Comparison of ENCODE assay signal across 16 cellular contexts in the genomic region with DNA sequence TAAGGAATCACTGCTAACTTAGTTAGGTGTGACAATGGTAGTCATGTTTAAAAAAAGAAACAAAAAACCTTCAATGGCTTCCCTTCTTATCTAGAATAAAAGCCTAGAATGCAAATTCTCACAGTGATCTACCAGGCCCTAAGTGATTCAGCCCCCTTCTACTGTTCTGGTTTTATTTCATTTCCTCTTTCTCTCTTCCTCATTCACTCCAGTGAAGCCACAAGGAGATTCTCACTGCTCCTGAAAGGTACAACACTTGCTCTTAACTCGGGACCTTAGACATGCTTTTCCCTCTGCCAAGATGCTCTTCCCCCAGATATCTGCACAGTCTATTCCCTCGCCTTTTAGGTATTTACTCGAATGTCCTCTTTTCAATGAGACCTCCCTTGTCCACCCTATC. TPM values are rescaled to one million over a fixed set of nuclear protein-coding genes. Genes with fewer than 3 reads are reported as not detected.
DNase-seq lines count a peak whose midpoint lies in the region; ATAC-seq and TF ChIP-seq lines count a peak whose summit lies in the region.
"Had no signal": no experiment of that assay in that cellular context is flagged by ENCODE, and none has a peak within 500 bp of the region (broad histone marks: within the 10 kb centered on the region; RNA-seq: fewer than 3 reads in every experiment).

No MANE protein-coding gene starts in this region.

- no peaks in the 10 kb centered on the region for H3K9me2 ChIP-seq in OCI-LY7 (ENCODE audit: insufficient read depth, low read length)

- DNase-seq in CD8-positive, alpha-beta memory T cell, result no peak
- DNase-seq in OCI-LY7 (ENCODE audit: low spot score) (peak; percentile 79), germinal center (ENCODE audit: low spot score) (peak; percentile 74), mucosa of descending colon (no peak), right cardiac atrium (no peak), occipital lobe (lab: John Stamatoyannopoulos, UW) (no peak)
- DNase-seq: activated CD4-positive, alpha-beta T cell treated with anti-CD3 and anti-CD28 coated beads, Interleukin-2, amount 50 U/mL, for 48 hours; COR-L47; NCI-H1694; Peyer's patch had no signal

- H3K36me3 Mint-ChIP-seq in CD8-positive, alpha-beta memory T cell, result peaks cover 0 to 54% (median 6%) of the 10 kb centered on the region in 3 donors

- H3K4me1 ChIP-seq in CD8-positive, alpha-beta memory T cell (ENCODE audit: insufficient read depth, low read length), result peaks cover 27% of the 10 kb centered on the region
- H3K4me1 ChIP-seq in OCI-LY7 (ENCODE audit: insufficient read depth, low read length, poor library complexity, severe bottlenecking) (peaks cover 34% of the 10 kb centered on the region), mucosa of descending colon (ENCODE audit: low read depth) (peaks cover 19% of the 10 kb centered on the region), right cardiac atrium (ENCODE audit: control insufficient read depth, insufficient read depth, low read length) (no peaks in the 10 kb centered on the region)
- H3K4me1 ChIP-seq: breast epithelium had no signal

- peak overlapping the region in 5 of 8 donors; percentile 29 to 94 (median 57) for H3K27ac Mint-ChIP-seq in CD8-positive, alpha-beta memory T cell
- H3K27ac Mint-ChIP-seq: nephron had no signal

- peaks cover 48 to 65% (median 56%) of the 10 kb centered on the region in 3 donors for H3K4me1 Mint-ChIP-seq in CD8-positive, alpha-beta memory T cell

- no peaks in the 10 kb centered on the region for H3K9me3 ChIP-seq in CD8-positive, alpha-beta memory T cell (ENCODE audit: low read length)
- H3K9me3 ChIP-seq in OCI-LY7 (ENCODE audit: low read length), result no peaks in the 10 kb centered on the region
- H3K9me3 ChIP-seq in mucosa of descending colon, result no peaks in the 10 kb centered on the region
- H3K9me3 ChIP-seq in right cardiac atrium (ENCODE audit: control insufficient read depth, low read length), result no peaks in the 10 kb centered on the region
- H3K9me3 ChIP-seq: breast epithelium, Peyer's patch, suprapubic skin had no signal

- H3K27me3 ChIP-seq in CD8-positive, alpha-beta memory T cell (ENCODE audit: insufficient read depth, low read length, poor library complexity, severe bottlenecking), result no peaks in the 10 kb centered on the region
- H3K27me3 ChIP-seq in right cardiac atrium (ENCODE audit: control insufficient read depth, insufficient read depth), result no peaks in the 10 kb centered on the region
- H3K27me3 ChIP-seq: breast epithelium, Peyer's patch, suprapubic skin had no signal

- intact Hi-C loops in OCI-LY7 (cut with micrococcal nuclease; ENCODE audit: unreplicated experiment) (no loop called here), mucosa of descending colon (cut with DNase I, micrococcal nuclease) (no loop called here), right cardiac atrium (cut with DNase I) (no loop called here)

- peaks cover 7% of the 10 kb centered on the region for H3K36me3 ChIP-seq in CD8-positive, alpha-beta memory T cell (ENCODE audit: insufficient read depth, low read length)
- H3K36me3 ChIP-seq in OCI-LY7 (ENCODE audit: insufficient read depth, low read length) (peaks cover 15% of the 10 kb centered on the region), mucosa of descending colon (ENCODE audit: low read depth) (peaks cover 4% of the 10 kb centered on the region)
- H3K36me3 ChIP-seq: breast epithelium had no signal

- peak; percentile 32 for ATAC-seq in GM18861 (IDR thresholded peaks at IDR 0.05; ENCODE audit: unreplicated experiment)
- no peak for ATAC-seq in mucosa of descending colon
- no peak for ATAC-seq in right cardiac atrium
- ATAC-seq in GM19452 (IDR thresholded peaks at IDR 0.05; ENCODE audit: unreplicated experiment), result no peak
- ATAC-seq: esophagus mucosa had no signal

- no peak overlapping the region for H3K27ac ChIP-seq in CD8-positive, alpha-beta memory T cell (ENCODE audit: low read depth, low read length)
- H3K27ac ChIP-seq in OCI-LY7 (ENCODE audit: low read depth, low read length, poor library complexity, severe bottlenecking), result peak overlapping the region; percentile 32
- H3K27ac ChIP-seq in right cardiac atrium (ENCODE audit: low read length), result no peak overlapping the region
- H3K27ac ChIP-seq: breast epithelium, Peyer's patch, suprapubic skin had no signal

- no peak for TF ChIP-seq CTCF in OCI-LY7 (conservative IDR thresholded peaks at IDR 0.05; ENCODE audit: low read length)
- no peak for TF ChIP-seq CTCF in mucosa of descending colon (IDR thresholded peaks at IDR 0.05)

- WGBS in right cardiac atrium, result 77% methylated on average over 3 of the region's 3 CpGs

- no TSS peak for BruUV-seq in OCI-LY7 (replicated peaks; lab: Mats Ljungman, UMichigan)

- no peaks in the 10 kb centered on the region for H3K9me3 Mint-ChIP-seq in CD8-positive, alpha-beta memory T cell
- H3K9me3 Mint-ChIP-seq: nephron had no signal

- H4K20me1 ChIP-seq in OCI-LY7 (ENCODE audit: insufficient read depth, low read length), result peaks cover 5% of the 10 kb centered on the region

- H3K4me3 Mint-ChIP-seq in CD8-positive, alpha-beta memory T cell, result peak overlapping the region in 5 of 7 donors; percentile 13 to 73 (median 29)

- POLR2A ChIA-PET in CD8-positive, alpha-beta memory T cell (lab: Charles Lee), result no interaction called here
- POLR2A ChIA-PET in OCI-LY7 (lab: Charles Lee), result interaction anchor here (1.6 kb wide), 1 partner anchor 9 kb away, joined by 13 read pairs; a partner anchor contains a TSS

- CTCF ChIA-PET in CD8-positive, alpha-beta memory T cell (lab: Charles Lee), result no interaction called here
- CTCF ChIA-PET in OCI-LY7 (lab: Charles Lee; ENCODE audit: unreplicated experiment), result no interaction called here

- no peaks in the 10 kb centered on the region for H3K27me3 Mint-ChIP-seq in CD8-positive, alpha-beta memory T cell

- peak overlapping the region; percentile 82 for H3K4me2 ChIP-seq in OCI-LY7 (ENCODE audit: low read length)

- no peak overlapping the region for H2AFZ ChIP-seq in OCI-LY7 (ENCODE audit: low read length)

- H3K79me2 ChIP-seq in OCI-LY7 (ENCODE audit: insufficient read depth, low read depth, low read length), result peaks cover 5% of the 10 kb centered on the region; the same call in 1 of the 2 replicates

- H3K4me3 ChIP-seq in CD8-positive, alpha-beta memory T cell (ENCODE audit: low read length), result no peak overlapping the region
- peak overlapping the region; percentile 51 for H3K4me3 ChIP-seq in OCI-LY7 (ENCODE audit: low read depth, low read length, poor library complexity, severe bottlenecking)
- H3K4me3 ChIP-seq in mucosa of descending colon, result no peak overlapping the region
- no peak overlapping the region for H3K4me3 ChIP-seq in right cardiac atrium (ENCODE audit: low read length)
- H3K4me3 ChIP-seq: breast epithelium, Peyer's patch, suprapubic skin had no signal

RNA-seq across cellular contexts. Expression of a gene that starts 3.7 kb away (rescaled TPM):
- 10 to 100 TPM; 48.7 to 50.0 TPM for total RNA-seq in CD8-positive, alpha-beta memory T cell
- 61.0 TPM for polyA plus RNA-seq in CD8-positive, alpha-beta memory T cell
- 13.9 and 23.7 TPM in 2 replicates for total RNA-seq in OCI-LY7 (2014; rRNA removed; shearing (Covaris generic))
- total RNA-seq in OCI-LY7 (2022) (34.0 and 34.5 TPM in 2 replicates), mucosa of descending colon (100 to 1,000 TPM in 1 of 3 donors, 10 to 100 TPM in 2; 52.2 to 100 (median 88.5) TPM), right cardiac atrium (10 to 100 TPM; 36.4 to 41.8 (median 40.7) TPM), occipital lobe (12.8 TPM)
- polyA plus RNA-seq in right cardiac atrium, result 16.6 TPM

RNA-seq across cellular contexts. Expression of a gene that starts 9.1 kb away (rescaled TPM):
- total RNA-seq in CD8-positive, alpha-beta memory T cell, result 10 to 100 TPM; 12.8 to 13.6 TPM
- polyA plus RNA-seq in CD8-positive, alpha-beta memory T cell, result 58.2 TPM
- 62.4 and 70.7 TPM in 2 replicates for total RNA-seq in OCI-LY7 (2014; rRNA removed; shearing (Covaris generic))
- total RNA-seq in OCI-LY7 (2022), result 25.7 and 46.2 TPM in 2 replicates
- total RNA-seq in mucosa of descending colon, result 10 to 100 TPM; 15.3 to 25.4 (median 19.7) TPM
- 100 to 1,000 TPM; 191 to 390 (median 276) TPM for total RNA-seq in right cardiac atrium
- 283 TPM for polyA plus RNA-seq in right cardiac atrium
- total RNA-seq in occipital lobe, result 78.1 TPM

RNA-seq across cellular contexts. Expression of a gene that starts 15.2 kb away (rescaled TPM):
- total RNA-seq in CD8-positive, alpha-beta memory T cell, result 10 to 100 TPM; 28.9 to 29.1 TPM
- polyA plus RNA-seq in CD8-positive, alpha-beta memory T cell, result 21.9 TPM
- total RNA-seq in OCI-LY7 (2014; rRNA removed; shearing (Covaris generic)), result 10.5 and 14.2 TPM in 2 replicates
- total RNA-seq in OCI-LY7 (2022) (8.4 and 14.9 TPM in 2 replicates), mucosa of descending colon (10 to 100 TPM; 20.5 to 32.3 (median 23.2) TPM), right cardiac atrium (10 to 100 TPM; 14.0 to 28.8 (median 21.0) TPM), occipital lobe (31.5 TPM)
- 22.8 TPM for polyA plus RNA-seq in right cardiac atrium

RNA-seq across cellular contexts. Expression of a gene that starts 31.2 kb away (rescaled TPM):
- total RNA-seq in CD8-positive, alpha-beta memory T cell, result 10 to 100 TPM; 77.8 to 79.7 TPM
- 3.5 TPM for polyA plus RNA-seq in CD8-positive, alpha-beta memory T cell
- 161 and 163 TPM in 2 replicates for total RNA-seq in OCI-LY7 (2014; rRNA removed; shearing (Covaris generic))
- 152 and 156 TPM in 2 replicates for total RNA-seq in OCI-LY7 (2022)
- 10 to 100 TPM in 2 of 3 donors, 1 to 10 TPM in 1; 7.2 to 30.3 (median 15.1) TPM for total RNA-seq in mucosa of descending colon
- total RNA-seq in right cardiac atrium, result 1 to 10 TPM in 3 of 4 donors, under 1 TPM in 1; 0.81 to 2.7 (median 2.1) TPM
- 1.2 TPM for polyA plus RNA-seq in right cardiac atrium
- 4.7 TPM for total RNA-seq in occipital lobe

RNA-seq across cellular contexts. Expression of a gene that starts 46.4 kb away (rescaled TPM):
- total RNA-seq in CD8-positive, alpha-beta memory T cell, result 10 to 100 TPM; 18.4 to 19.3 TPM
- 0.22 TPM for polyA plus RNA-seq in CD8-positive, alpha-beta memory T cell
- total RNA-seq in OCI-LY7 (2014; rRNA removed; shearing (Covaris generic)), result 24.7 and 30.4 TPM in 2 replicates
- total RNA-seq in OCI-LY7 (2022) (59.6 and 66.2 TPM in 2 replicates), mucosa of descending colon (10 to 100 TPM; 10.0 to 15.1 (median 11.1) TPM), right cardiac atrium (1 to 10 TPM; 2.9 to 4.7 (median 4.3) TPM), occipital lobe (16.5 TPM)
- polyA plus RNA-seq in right cardiac atrium, result 2.9 TPM

Comparison
In these comparisons a context has a peak if more than half of its experiments do, and no peak if none do; other contexts are left out.
1. DNase-seq: peak in OCI-LY7 (single experiment) and germinal center (single experiment); none in CD8-positive, alpha-beta memory T cell (0 of 5), mucosa of descending colon (0 of 3), right cardiac atrium (0 of 3) and occipital lobe (single experiment).